Comparison of ENCODE assay signal across 1 cellular context in the genomic region with DNA sequence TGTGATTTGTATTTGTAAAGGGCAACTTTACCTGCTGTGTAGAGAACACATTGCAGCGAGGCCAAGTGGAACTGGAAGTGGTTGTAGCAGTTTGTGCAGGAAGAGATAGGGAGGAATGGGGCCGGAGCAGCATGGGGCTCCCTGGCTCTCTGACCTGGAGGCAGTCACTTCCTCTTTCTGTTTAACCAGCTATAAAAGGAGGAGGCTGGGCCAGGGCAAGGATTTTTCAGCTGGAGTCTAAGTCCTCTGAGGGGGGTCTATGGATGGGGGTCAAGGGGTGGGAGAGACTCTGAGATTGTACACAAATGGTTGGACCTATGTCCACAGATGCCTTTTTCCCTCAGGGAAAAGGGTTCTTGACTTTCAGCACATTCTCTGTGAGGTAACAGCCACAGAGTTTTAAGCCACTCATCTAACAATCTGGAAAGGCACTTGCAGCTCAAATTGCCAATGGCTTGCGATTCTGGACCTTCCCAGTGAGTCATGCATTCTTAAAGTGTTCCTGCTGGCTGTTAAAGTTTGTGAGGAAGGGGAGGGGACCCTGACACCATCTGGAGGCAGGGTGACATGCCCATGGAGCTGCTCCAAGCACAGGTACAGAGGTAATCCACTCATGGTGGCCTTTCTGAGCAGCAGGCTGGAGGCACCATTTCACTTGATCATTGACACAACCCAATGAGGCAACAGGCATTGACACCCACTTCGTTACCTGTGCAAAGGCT.
TF ChIP-seq lines count a peak whose summit lies in the region.

No MANE protein-coding gene starts in this region.

TF ChIP-seq in K562, 482 proteins besides CTCF, POLR2A, EP300 and RAD21 (continued from another document):
- TF ChIP-seq, protein P1, sequence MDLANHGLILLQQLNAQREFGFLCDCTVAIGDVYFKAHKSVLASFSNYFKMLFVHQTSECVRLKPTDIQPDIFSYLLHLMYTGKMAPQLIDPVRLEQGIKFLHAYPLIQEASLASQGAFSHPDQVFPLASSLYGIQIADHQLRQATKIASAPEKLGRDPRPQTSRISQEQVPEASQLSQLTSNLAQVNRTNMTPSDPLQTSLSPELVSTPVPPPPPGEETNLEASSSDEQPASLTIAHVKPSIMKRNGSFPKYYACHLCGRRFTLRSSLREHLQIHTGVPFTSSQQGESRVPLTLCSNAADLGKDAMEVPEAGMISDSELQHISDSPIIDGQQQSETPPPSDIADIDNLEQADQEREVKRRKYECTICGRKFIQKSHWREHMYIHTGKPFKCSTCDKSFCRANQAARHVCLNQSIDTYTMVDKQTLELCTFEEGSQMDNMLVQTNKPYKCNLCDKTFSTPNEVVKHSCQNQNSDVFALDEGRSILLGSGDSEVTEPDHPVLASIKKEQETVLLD (IDR thresholded peaks at IDR 0.05): no peak
- TF ChIP-seq TCF7L2 (IDR thresholded peaks at IDR 0.05; ENCODE audit: low read depth, low read length): no peak
- no peak for TF ChIP-seq RFX5 (IDR thresholded peaks at IDR 0.05; ENCODE audit: low read depth, low read length)
- TF ChIP-seq RBBP5 (IDR thresholded peaks at IDR 0.05; ENCODE audit: borderline replicate concordance, insufficient read depth, low read length, poor library complexity, severe bottlenecking): no peak
- no peak for TF ChIP-seq IRF2 (CRISPR knock-in tag; IDR thresholded peaks at IDR 0.05)
- TF ChIP-seq, protein P2, sequence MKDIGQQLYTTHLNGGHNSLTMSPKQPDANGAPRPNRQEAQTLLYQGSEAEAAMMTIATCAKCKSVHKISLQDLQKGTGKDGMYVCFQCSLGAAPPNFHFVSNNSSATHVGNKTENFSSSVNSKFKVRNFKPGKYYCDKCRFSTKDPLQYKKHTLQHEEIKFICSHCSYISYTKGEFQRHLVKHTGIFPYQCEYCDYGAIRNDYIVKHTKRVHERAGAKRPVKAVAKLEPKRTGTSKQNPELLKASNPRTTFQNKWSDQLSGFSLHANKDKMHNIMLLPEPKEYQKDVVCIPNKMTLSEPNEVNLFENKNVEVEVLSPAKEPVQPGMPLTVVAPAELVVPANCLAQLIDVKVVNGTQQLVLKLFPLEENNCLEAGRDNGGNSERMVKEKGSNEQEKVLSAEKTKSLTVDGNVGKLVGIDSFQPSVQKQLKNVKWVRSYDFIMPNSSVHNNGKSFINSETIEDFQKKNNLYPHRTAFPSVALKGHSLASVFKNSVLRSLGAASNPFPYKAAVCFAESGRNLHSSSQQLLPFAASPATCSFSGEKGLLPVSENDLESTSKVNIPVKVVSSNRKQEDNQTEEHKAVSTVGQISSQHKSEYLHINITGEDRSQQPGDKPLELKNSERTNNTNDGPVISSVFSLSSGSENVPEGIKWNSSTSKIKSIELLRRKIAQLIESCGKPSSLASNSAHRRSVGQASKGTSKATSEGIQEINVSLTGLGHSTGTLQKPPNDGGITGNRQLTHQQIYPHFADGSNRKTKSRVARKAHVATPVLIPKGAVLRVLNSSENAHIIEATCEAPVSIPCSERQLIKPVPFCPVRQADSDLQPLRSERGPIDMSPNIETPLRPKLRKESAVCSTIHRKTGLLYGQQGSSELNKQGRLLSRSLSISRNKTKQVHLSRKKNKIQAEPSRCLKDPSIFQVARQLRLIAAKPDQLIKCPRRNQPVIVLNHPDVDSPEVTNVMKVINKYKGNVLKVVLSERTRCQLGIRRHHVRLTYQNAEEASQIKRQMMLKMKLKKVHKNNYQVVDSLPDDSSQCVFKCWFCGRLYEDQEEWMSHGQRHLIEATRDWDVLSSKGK (CRISPR knock-in tag; IDR thresholded peaks at IDR 0.05): no peak
- TF ChIP-seq ZNF124 (CRISPR knock-in tag; IDR thresholded peaks at IDR 0.05): no peak
- no peak for TF ChIP-seq NFYB (IDR thresholded peaks at IDR 0.05; ENCODE audit: extremely low read depth, insufficient read length)
- no peak for TF ChIP-seq RBFOX2 (IDR thresholded peaks at IDR 0.05; ENCODE audit: low read depth, low read length)
- TF ChIP-seq, protein P3, sequence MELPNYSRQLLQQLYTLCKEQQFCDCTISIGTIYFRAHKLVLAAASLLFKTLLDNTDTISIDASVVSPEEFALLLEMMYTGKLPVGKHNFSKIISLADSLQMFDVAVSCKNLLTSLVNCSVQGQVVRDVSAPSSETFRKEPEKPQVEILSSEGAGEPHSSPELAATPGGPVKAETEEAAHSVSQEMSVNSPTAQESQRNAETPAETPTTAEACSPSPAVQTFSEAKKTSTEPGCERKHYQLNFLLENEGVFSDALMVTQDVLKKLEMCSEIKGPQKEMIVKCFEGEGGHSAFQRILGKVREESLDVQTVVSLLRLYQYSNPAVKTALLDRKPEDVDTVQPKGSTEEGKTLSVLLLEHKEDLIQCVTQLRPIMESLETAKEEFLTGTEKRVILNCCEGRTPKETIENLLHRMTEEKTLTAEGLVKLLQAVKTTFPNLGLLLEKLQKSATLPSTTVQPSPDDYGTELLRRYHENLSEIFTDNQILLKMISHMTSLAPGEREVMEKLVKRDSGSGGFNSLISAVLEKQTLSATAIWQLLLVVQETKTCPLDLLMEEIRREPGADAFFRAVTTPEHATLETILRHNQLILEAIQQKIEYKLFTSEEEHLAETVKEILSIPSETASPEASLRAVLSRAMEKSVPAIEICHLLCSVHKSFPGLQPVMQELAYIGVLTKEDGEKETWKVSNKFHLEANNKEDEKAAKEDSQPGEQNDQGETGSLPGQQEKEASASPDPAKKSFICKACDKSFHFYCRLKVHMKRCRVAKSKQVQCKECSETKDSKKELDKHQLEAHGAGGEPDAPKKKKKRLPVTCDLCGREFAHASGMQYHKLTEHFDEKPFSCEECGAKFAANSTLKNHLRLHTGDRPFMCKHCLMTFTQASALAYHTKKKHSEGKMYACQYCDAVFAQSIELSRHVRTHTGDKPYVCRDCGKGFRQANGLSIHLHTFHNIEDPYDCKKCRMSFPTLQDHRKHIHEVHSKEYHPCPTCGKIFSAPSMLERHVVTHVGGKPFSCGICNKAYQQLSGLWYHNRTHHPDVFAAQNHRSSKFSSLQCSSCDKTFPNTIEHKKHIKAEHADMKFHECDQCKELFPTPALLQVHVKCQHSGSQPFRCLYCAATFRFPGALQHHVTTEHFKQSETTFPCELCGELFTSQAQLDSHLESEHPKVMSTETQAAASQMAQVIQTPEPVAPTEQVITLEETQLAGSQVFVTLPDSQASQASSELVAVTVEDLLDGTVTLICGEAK (IDR thresholded peaks at IDR 0.05): peak; percentile 80
- TF ChIP-seq, protein P3 (CRISPR knock-in tag; IDR thresholded peaks at IDR 0.05): no peak
- TF ChIP-seq GTF2E2 (tag; IDR thresholded peaks at IDR 0.05): no peak
- peak; percentile 35; the same call in 1 of the 2 replicates for TF ChIP-seq RNF2 (IDR thresholded peaks at IDR 0.05)
- TF ChIP-seq NR1H2 (CRISPR knock-in tag; IDR thresholded peaks at IDR 0.05): no peak
- TF ChIP-seq HNRNPH1 (optimal IDR thresholded peaks at IDR 0.05; ENCODE audit: low read depth, low read length): no peak
- no peak for TF ChIP-seq MAZ (CRISPR knock-in tag; conservative IDR thresholded peaks at IDR 0.05 in 1 of 2, IDR thresholded peaks at IDR 0.05 in 1 of 2)
- TF ChIP-seq ZSCAN32 (CRISPR knock-in tag; IDR thresholded peaks at IDR 0.05): no peak
- no peak for TF ChIP-seq CBFA2T3 (IDR thresholded peaks at IDR 0.05)
- TF ChIP-seq NEUROD1 (IDR thresholded peaks at IDR 0.05; ENCODE audit: borderline replicate concordance, low read depth, low read length, partially characterized antibody): no peak
- no peak for TF ChIP-seq U2AF2 (optimal IDR thresholded peaks at IDR 0.05; ENCODE audit: low read depth, low read length)
- no peak for TF ChIP-seq SMARCC2 (IDR thresholded peaks at IDR 0.05; ENCODE audit: low read depth)
- 0 out of 2 replicates have a peak, but pooled peaks have one; percentile 20 for TF ChIP-seq GABPB1 (CRISPR knock-in tag; IDR thresholded peaks at IDR 0.05)
